21 cellular contexts compared by ENCODE assay signal in the genomic region with DNA sequence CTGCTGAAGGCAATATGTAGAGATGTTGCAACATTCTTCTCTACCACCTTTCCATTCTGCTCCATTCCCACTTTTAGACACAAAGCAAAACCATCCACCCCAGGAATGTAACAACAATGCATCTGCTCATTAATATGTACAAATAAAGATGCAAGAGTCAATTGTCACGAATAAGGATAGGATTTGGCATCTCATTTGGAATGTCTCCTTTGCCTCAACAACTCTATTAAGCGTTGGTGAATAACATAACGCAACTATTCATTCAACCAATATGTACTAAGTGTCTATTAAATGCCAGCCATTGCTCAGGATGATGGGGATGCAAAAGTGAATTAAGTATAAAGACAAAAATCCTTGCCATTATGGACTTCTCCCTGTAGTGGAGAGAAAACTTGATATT.
"Had no signal": no experiment of that assay in that cellular context is flagged by ENCODE, and none has a peak within 500 bp of the region (broad histone marks: within the 10 kb centered on the region; RNA-seq: fewer than 3 reads in every experiment).

No MANE protein-coding gene starts in this region.

- H3K4me1 ChIP-seq: upper lobe of right lung had no signal

- ATAC-seq: gastroesophageal sphincter; left cardiac atrium; left ventricle myocardium superior; psoas muscle; stimulated activated naive CD8-positive, alpha-beta T cell treated with anti-CD3 and anti-CD28 coated beads, Interleukin-15, Interleukin-2, amounts not matched to agents 100 U/mL and 50 U/mL, for 24 hours; upper lobe of right lung had no signal

- DNase-seq: central memory CD4-positive, alpha-beta T cell; effector CD4-positive, alpha-beta T cell; glutamatergic neuron; immature natural killer cell; kidney; left cardiac atrium; left ventricle myocardium superior; mesenchymal stem cell; midbrain; naive B cell; psoas muscle; small intestine; stimulated activated CD4-positive, alpha-beta T cell treated with anti-CD3 and anti-CD28 coated beads, Interleukin-12 subunit alpha, Interleukin-12 subunit beta, amount 100 ng/mL, for 4 hours; stimulated activated CD4-positive, alpha-beta T cell treated with anti-CD3 and anti-CD28 coated beads, Interleukin-2, amount 100 ng/mL, for 48 hours; stimulated activated naive CD8-positive, alpha-beta T cell treated with anti-CD3 and anti-CD28 coated beads, Interleukin-15, Interleukin-2, amounts not matched to agents 100 U/mL and 50 U/mL, for 24 hours; tibial artery; upper lobe of right lung had no signal

- H3K36me3 Mint-ChIP-seq: immature natural killer cell had no signal

- H3K36me3 ChIP-seq: gastroesophageal sphincter, tibial artery, upper lobe of right lung had no signal

- H3K4me3 Mint-ChIP-seq: immature natural killer cell, naive B cell, nephron had no signal

- H3K27me3 ChIP-seq: gastroesophageal sphincter, tibial artery, upper lobe of right lung had no signal

- H3K27me3 Mint-ChIP-seq: naive B cell had no signal

- H3K9me3 Mint-ChIP-seq: immature natural killer cell, naive B cell, nephron had no signal

- H3K27ac ChIP-seq: coronary artery, gastroesophageal sphincter, psoas muscle, tibial artery, upper lobe of right lung had no signal

- H3K4me3 ChIP-seq: coronary artery, gastroesophageal sphincter, lung, psoas muscle, tibial artery, upper lobe of right lung had no signal

- H3K27ac Mint-ChIP-seq: immature natural killer cell had no signal

- H3K9me3 ChIP-seq: gastroesophageal sphincter, psoas muscle, tibial artery, upper lobe of right lung had no signal
